1 cellular context compared by ENCODE assay signal in the genomic region with DNA sequence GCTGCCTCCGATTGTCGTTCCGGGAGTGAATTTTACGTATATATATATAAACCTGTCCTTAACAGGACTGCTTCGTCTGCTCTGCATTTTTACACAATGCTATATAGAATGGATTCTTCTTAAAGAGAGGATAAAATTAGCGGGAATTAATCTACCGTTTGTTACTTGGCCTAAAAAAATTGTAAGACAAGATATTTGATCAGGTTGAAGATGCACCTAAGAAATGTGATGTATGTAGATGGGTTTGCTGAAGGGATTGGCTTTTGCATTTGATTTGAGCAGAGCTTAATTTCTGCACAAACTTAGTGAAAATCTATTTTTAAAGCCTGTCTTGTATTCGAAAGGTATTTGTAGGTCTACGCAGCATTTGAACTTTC.
TF ChIP-seq lines count a peak whose summit lies in the region.

No MANE protein-coding gene starts in this region.

TF ChIP-seq in GM12878, 131 proteins besides CTCF, POLR2A, EP300 and RAD21:
- TF ChIP-seq NFYA (IDR thresholded peaks at IDR 0.05; ENCODE audit: borderline replicate concordance, low read depth, low read length) (no peak), EZH2 (IDR thresholded peaks at IDR 0.05; ENCODE audit: borderline replicate concordance, control insufficient read depth, low read depth, low read length) (no peak), EGR1 (IDR thresholded peaks at IDR 0.05; ENCODE audit: borderline replicate concordance in 1 of 2, low read depth in 2 of 2, low read length in 2 of 2) (no peak)
TF ChIP-seq in GM12878: peak in this region for 0.
